ENCODE assay signal across 21 cellular contexts in the genomic region with DNA sequence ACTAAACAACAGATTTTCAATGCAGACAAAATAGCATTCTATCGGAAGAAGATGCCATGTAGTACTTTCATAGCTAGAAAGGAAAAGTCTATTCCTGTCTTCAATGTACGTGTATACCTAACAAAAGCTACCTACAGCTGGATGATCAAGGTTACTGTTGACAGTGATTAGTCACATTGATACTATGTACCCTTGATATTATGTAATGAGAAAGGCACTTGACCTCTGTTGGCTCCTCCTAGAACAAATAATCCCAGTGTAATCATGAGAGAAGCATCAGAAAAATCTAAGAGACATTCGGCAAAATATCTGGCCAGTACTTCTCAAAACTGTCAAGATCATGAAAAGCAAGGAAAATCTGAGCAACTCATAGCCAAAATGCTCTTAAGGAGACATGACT. TPM values are rescaled to one million over a fixed set of nuclear protein-coding genes. Genes with fewer than 3 reads are reported as not detected.
"Had no signal": no experiment of that assay in that cellular context is flagged by ENCODE, and none has a peak within 500 bp of the region (broad histone marks: within the 10 kb centered on the region; RNA-seq: fewer than 3 reads in every experiment).

No MANE protein-coding gene starts in this region.

- H3K27me3 Mint-ChIP-seq: activated naive CD4-positive, alpha-beta T cell treated with anti-CD3 and anti-CD28 coated beads, Interleukin-2, amount 10 ng/mL, durations not matched to agents 7 days and 5 days; central memory CD8-positive, alpha-beta T cell had no signal

- H3K27ac Mint-ChIP-seq: activated naive CD4-positive, alpha-beta T cell treated with anti-CD3 and anti-CD28 coated beads, Interleukin-2, amount 10 ng/mL, durations not matched to agents 7 days and 5 days; activated T-helper 1 cell treated with anti-CD3 and anti-CD28 coated beads, Interleukin-12 subunit alpha, Interleukin-12 subunit beta, Interleukin-2, Interleukin-4 antibody, amounts not matched to agents 30 ng/mL and 10 ng/mL and 1 ng/mL, durations not matched to agents 14 hours and 24 hours and 36 hours; natural killer cell had no signal

- H3K36me3 ChIP-seq: adrenal gland, gastroesophageal sphincter, prostate gland, sigmoid colon, upper lobe of left lung had no signal

- H3K4me3 Mint-ChIP-seq: activated naive CD4-positive, alpha-beta T cell treated with anti-CD3 and anti-CD28 coated beads, Interleukin-2, amount 10 ng/mL, durations not matched to agents 7 days and 5 days; activated T-helper 1 cell treated with anti-CD3 and anti-CD28 coated beads, Interleukin-12 subunit alpha, Interleukin-12 subunit beta, Interleukin-2, Interleukin-4 antibody, amounts not matched to agents 30 ng/mL and 10 ng/mL and 1 ng/mL, durations not matched to agents 14 hours and 24 hours and 36 hours; central memory CD8-positive, alpha-beta T cell; natural killer cell had no signal

- H3K4me3 ChIP-seq: adrenal gland, gastroesophageal sphincter, lung, prostate gland, sigmoid colon, upper lobe of left lung had no signal

- H3K36me3 Mint-ChIP-seq: activated naive CD4-positive, alpha-beta T cell treated with anti-CD3 and anti-CD28 coated beads, Interleukin-2, amount 10 ng/mL, durations not matched to agents 7 days and 5 days had no signal

- H3K27me3 ChIP-seq: adrenal gland, gastroesophageal sphincter, sigmoid colon, upper lobe of left lung had no signal

- H3K4me1 ChIP-seq: adrenal gland, gastroesophageal sphincter, prostate gland, upper lobe of left lung had no signal

- ATAC-seq: gastroesophageal sphincter; natural killer cell; stimulated activated naive CD8-positive, alpha-beta T cell treated with anti-CD3 and anti-CD28 coated beads, Interleukin-15, Interleukin-2, amounts not matched to agents 100 U/mL and 50 U/mL, for 24 hours had no signal

- H3K27ac ChIP-seq: adrenal gland, gastroesophageal sphincter, prostate gland, sigmoid colon, upper lobe of left lung had no signal

- DNase-seq: activated CD4-positive, alpha-beta T cell treated with anti-CD3 and anti-CD28 coated beads for 48 hours; activated naive CD4-positive, alpha-beta T cell treated with anti-CD3 and anti-CD28 coated beads, Interleukin-2, amount 10 ng/mL, durations not matched to agents 7 days and 5 days; adrenal gland; cortex of kidney; effector CD8-positive, alpha-beta T cell; hippocampal formation; natural killer cell; nucleus accumbens; sigmoid colon; stimulated activated CD4-positive, alpha-beta T cell treated with anti-CD3 and anti-CD28 coated beads, Interleukin-12 subunit alpha, Interleukin-12 subunit beta, amount 100 ng/mL, for 4 hours; stimulated activated CD4-positive, alpha-beta T cell treated with anti-CD3 and anti-CD28 coated beads, Interleukin-2, amount 100 ng/mL, for 48 hours; stimulated activated CD8-positive, alpha-beta memory T cell treated with anti-CD3 and anti-CD28 coated beads, Interleukin-4, amount 100 ng/mL, for 48 hours; stimulated activated naive CD8-positive, alpha-beta T cell treated with anti-CD3 and anti-CD28 coated beads, Interleukin-15, Interleukin-2, amounts not matched to agents 100 U/mL and 50 U/mL, for 24 hours; T-helper 1 cell; upper lobe of left lung had no signal

- H3K4me1 Mint-ChIP-seq: activated naive CD4-positive, alpha-beta T cell treated with anti-CD3 and anti-CD28 coated beads, Interleukin-2, amount 10 ng/mL, durations not matched to agents 7 days and 5 days; central memory CD8-positive, alpha-beta T cell; natural killer cell had no signal

RNA-seq across cellular contexts. Expression of a gene that starts 44.4 kb away (rescaled TPM):
- total RNA-seq: activated T-helper 1 cell treated with anti-CD3 and anti-CD28 coated beads, Interleukin-12 subunit alpha, Interleukin-12 subunit beta, Interleukin-2, Interleukin-4 antibody, amounts not matched to agents 30 ng/mL and 10 ng/mL and 1 ng/mL, durations not matched to agents 14 hours and 24 hours and 36 hours; kidney epithelial cell; natural killer cell had no signal
